ENCODE assay signal across 13 cellular contexts in the genomic region with DNA sequence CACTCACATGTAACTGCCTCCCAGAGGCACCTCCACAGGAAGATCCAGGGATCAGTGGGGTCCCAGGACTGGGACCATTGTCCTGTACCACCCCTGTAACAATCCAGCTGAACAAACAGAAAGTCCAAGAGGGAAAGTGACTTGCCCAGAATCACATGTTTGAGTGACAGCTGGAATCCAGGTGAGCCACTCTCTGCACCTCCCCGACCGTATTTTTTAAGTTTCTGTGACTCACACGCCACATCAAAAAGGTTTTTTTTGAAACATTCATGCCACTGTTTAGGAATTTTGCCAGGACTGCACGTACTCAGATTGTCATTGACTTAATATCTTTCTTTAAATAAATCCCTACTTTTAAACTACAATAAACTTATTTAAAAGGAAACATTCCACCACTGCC. TPM values are rescaled to one million over a fixed set of nuclear protein-coding genes. Genes with fewer than 3 reads are reported as not detected.
DNase-seq lines count a peak whose midpoint lies in the region; TF ChIP-seq lines count a peak whose summit lies in the region.
"Had no signal": no experiment of that assay in that cellular context is flagged by ENCODE, and none has a peak within 500 bp of the region (broad histone marks: within the 10 kb centered on the region; RNA-seq: fewer than 3 reads in every experiment).

No MANE protein-coding gene starts in this region.

- no peaks in the 10 kb centered on the region for H4K20me1 ChIP-seq in PC-9 (ENCODE audit: insufficient read depth)

- intact Hi-C loops in PC-9 (cut with micrococcal nuclease; ENCODE audit: unreplicated experiment) = no loop called here

- H3K4me3 ChIP-seq in PC-9 (no peak overlapping the region), liver (ENCODE audit: low read depth in 1 of 3, low read length in 3 of 3) (no peak overlapping the region)
- H3K4me3 ChIP-seq: sigmoid colon had no signal

- peaks cover 74% of the 10 kb centered on the region for H3K27me3 ChIP-seq in PC-9 (ENCODE audit: insufficient read depth, low read depth)
- no peaks in the 10 kb centered on the region for H3K27me3 ChIP-seq in liver (ENCODE audit: control insufficient read depth in 4 of 4, insufficient read depth in 4 of 4, low read length in 3 of 4)
- H3K27me3 ChIP-seq: sigmoid colon had no signal

- H3F3A ChIP-seq in PC-9 (ENCODE audit: insufficient read depth, low read depth) = no peaks in the 10 kb centered on the region

- H3K4me1 ChIP-seq in PC-9 (replicated peaks; ENCODE audit: insufficient read depth) (peaks cover 5% of the 10 kb centered on the region; the same call in 1 of the 2 replicates), liver (ENCODE audit: control insufficient read depth in 4 of 4, insufficient read depth in 4 of 4, low read length in 3 of 4) (peaks cover 0 to 34% (median 33%) of the 10 kb centered on the region in 4 donors)

- no peaks in the 10 kb centered on the region for H3K9me3 ChIP-seq in PC-9 (ENCODE audit: insufficient read depth, low read depth)
- H3K9me3 ChIP-seq in liver (ENCODE audit: control insufficient read depth in 4 of 4, low read length in 3 of 4) = no peaks in the 10 kb centered on the region
- H3K9me3 ChIP-seq: sigmoid colon had no signal

- DNase-seq in PC-9 (peak in 1 of 2 experiments; percentile 63), dermis microvascular lymphatic vessel endothelial cell (ENCODE audit: low read depth in 2 of 2) (peak; percentile 5 to 48), superior temporal gyrus (ENCODE audit: extremely low spot score) (peak; percentile 38), GM19240 (ENCODE audit: insufficient read length, low spot score) (no peak), NCI-H2029 (lab: John Stamatoyannopoulos, UW) (no peak)
- no peak for DNase-seq in stimulated activated CD4-positive, alpha-beta T cell treated with anti-CD3 and anti-CD28 coated beads, Interleukin-2, amount 100 ng/mL, for 24 hours
- no peak for DNase-seq in activated CD4-positive, alpha-beta T cell treated with anti-CD3 and anti-CD28 coated beads for 4 hours
- DNase-seq: activated effector memory CD4-positive, alpha-beta T cell treated with Interleukin-2 at 50 U/mL for 16 hours; SHP77 treated with DMSO at 0.1 percent for 48 hours; sigmoid colon; stimulated activated CD4-positive, alpha-beta T cell treated with anti-CD3 and anti-CD28 coated beads, Interleukin-1b, Interleukin-23, amount 100 ng/mL, for 48 hours had no signal

- BruUV-seq in PC-9 (replicated peaks; lab: Mats Ljungman, UMichigan) = no TSS peak

- H3K27ac ChIP-seq in PC-9 (no peak overlapping the region), liver (ENCODE audit: low read depth in 1 of 2, low read length in 2 of 2) (peak overlapping the region; percentile 22 to 61)
- H3K27ac ChIP-seq: sigmoid colon had no signal

- H2AFZ ChIP-seq in PC-9 = no peak overlapping the region

- POLR2A ChIA-PET in PC-9 (lab: Charles Lee; ENCODE audit: unreplicated experiment) = no interaction called here

- H3K79me2 ChIP-seq in PC-9 (ENCODE audit: low read depth) = no peaks in the 10 kb centered on the region

- no peak for TF ChIP-seq RAD21 in liver (IDR thresholded peaks at IDR 0.05)

- H3K4me2 ChIP-seq in PC-9 = peak overlapping the region; percentile 19

- H3K9ac ChIP-seq in liver (ENCODE audit: low read depth in 1 of 2, low read length in 2 of 2) = peak overlapping the region in 1 of 2 donors; percentile 78

- H3K36me3 ChIP-seq in PC-9 (ENCODE audit: low read depth) (no peaks in the 10 kb centered on the region), liver (ENCODE audit: control insufficient read depth in 4 of 4, insufficient read depth in 3 of 4, low read depth in 1 of 4, low read length in 3 of 4) (no peaks in the 10 kb centered on the region)
- H3K36me3 ChIP-seq: sigmoid colon had no signal

- CTCF ChIA-PET in PC-9 (lab: Charles Lee) = no interaction called here

- no peaks in the 10 kb centered on the region for H3K9me2 ChIP-seq in PC-9 (ENCODE audit: insufficient read depth)

- WGBS in liver = 2% methylated on average over 4 of the region's 4 CpGs

- TF ChIP-seq CTCF in PC-9 (conservative IDR thresholded peaks at IDR 0.05) (no peak), liver (IDR thresholded peaks at IDR 0.05; ENCODE audit: low read depth, low read length, missing input control) (no peak)

TF ChIP-seq in liver, 16 proteins besides CTCF, POLR2A, EP300 and RAD21:
- no peak for TF ChIP-seq RXRA (IDR thresholded peaks at IDR 0.05)
- TF ChIP-seq, protein P1, sequence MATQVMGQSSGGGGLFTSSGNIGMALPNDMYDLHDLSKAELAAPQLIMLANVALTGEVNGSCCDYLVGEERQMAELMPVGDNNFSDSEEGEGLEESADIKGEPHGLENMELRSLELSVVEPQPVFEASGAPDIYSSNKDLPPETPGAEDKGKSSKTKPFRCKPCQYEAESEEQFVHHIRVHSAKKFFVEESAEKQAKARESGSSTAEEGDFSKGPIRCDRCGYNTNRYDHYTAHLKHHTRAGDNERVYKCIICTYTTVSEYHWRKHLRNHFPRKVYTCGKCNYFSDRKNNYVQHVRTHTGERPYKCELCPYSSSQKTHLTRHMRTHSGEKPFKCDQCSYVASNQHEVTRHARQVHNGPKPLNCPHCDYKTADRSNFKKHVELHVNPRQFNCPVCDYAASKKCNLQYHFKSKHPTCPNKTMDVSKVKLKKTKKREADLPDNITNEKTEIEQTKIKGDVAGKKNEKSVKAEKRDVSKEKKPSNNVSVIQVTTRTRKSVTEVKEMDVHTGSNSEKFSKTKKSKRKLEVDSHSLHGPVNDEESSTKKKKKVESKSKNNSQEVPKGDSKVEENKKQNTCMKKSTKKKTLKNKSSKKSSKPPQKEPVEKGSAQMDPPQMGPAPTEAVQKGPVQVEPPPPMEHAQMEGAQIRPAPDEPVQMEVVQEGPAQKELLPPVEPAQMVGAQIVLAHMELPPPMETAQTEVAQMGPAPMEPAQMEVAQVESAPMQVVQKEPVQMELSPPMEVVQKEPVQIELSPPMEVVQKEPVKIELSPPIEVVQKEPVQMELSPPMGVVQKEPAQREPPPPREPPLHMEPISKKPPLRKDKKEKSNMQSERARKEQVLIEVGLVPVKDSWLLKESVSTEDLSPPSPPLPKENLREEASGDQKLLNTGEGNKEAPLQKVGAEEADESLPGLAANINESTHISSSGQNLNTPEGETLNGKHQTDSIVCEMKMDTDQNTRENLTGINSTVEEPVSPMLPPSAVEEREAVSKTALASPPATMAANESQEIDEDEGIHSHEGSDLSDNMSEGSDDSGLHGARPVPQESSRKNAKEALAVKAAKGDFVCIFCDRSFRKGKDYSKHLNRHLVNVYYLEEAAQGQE (IDR thresholded peaks at IDR 0.05) = no peak
- TF ChIP-seq HNF4G (IDR thresholded peaks at IDR 0.05) = no peak
- no peak for TF ChIP-seq FOXA1 (IDR thresholded peaks at IDR 0.05)
- TF ChIP-seq, protein P2, sequence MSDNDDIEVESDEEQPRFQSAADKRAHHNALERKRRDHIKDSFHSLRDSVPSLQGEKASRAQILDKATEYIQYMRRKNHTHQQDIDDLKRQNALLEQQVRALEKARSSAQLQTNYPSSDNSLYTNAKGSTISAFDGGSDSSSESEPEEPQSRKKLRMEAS (IDR thresholded peaks at IDR 0.05) = no peak
- no peak for TF ChIP-seq YY1 (IDR thresholded peaks at IDR 0.05)
- no peak for TF ChIP-seq NR2F2 (IDR thresholded peaks at IDR 0.05)
- no peak for TF ChIP-seq JUND (IDR thresholded peaks at IDR 0.05)
- no peak for TF ChIP-seq FOXA2 (IDR thresholded peaks at IDR 0.05)
- TF ChIP-seq SP1 (IDR thresholded peaks at IDR 0.05) = no peak
- TF ChIP-seq, protein P3, sequence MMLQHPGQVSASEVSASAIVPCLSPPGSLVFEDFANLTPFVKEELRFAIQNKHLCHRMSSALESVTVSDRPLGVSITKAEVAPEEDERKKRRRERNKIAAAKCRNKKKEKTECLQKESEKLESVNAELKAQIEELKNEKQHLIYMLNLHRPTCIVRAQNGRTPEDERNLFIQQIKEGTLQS (IDR thresholded peaks at IDR 0.05) = no peak
- no peak for TF ChIP-seq TAF1 (conservative IDR thresholded peaks at IDR 0.05)
- TF ChIP-seq, protein P4, sequence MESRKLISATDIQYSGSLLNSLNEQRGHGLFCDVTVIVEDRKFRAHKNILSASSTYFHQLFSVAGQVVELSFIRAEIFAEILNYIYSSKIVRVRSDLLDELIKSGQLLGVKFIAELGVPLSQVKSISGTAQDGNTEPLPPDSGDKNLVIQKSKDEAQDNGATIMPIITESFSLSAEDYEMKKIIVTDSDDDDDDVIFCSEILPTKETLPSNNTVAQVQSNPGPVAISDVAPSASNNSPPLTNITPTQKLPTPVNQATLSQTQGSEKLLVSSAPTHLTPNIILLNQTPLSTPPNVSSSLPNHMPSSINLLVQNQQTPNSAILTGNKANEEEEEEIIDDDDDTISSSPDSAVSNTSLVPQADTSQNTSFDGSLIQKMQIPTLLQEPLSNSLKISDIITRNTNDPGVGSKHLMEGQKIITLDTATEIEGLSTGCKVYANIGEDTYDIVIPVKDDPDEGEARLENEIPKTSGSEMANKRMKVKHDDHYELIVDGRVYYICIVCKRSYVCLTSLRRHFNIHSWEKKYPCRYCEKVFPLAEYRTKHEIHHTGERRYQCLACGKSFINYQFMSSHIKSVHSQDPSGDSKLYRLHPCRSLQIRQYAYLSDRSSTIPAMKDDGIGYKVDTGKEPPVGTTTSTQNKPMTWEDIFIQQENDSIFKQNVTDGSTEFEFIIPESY (IDR thresholded peaks at IDR 0.05) = no peak
- no peak for TF ChIP-seq HNF4A (conservative IDR thresholded peaks at IDR 0.05)
- TF ChIP-seq GABPA (IDR thresholded peaks at IDR 0.05 in 1 of 2, conservative IDR thresholded peaks at IDR 0.05 in 1 of 2) = no peak
- TF ChIP-seq EGR1 (IDR thresholded peaks at IDR 0.05; ENCODE audit: low read depth in 2 of 2) = no peak
TF ChIP-seq in liver: peak in this region for 0.

RNA-seq across cellular contexts. Expression of a gene that starts 9.8 kb away (rescaled TPM):
- not detected in 2 replicates for total RNA-seq in PC-9 (2021)
- total RNA-seq in dermis microvascular lymphatic vessel endothelial cell = not detected in 2 replicates
- 10 to 100 TPM; 26.2 to 71.9 TPM for total RNA-seq in liver
- 10 to 100 TPM; 16.0 to 41.4 TPM for polyA plus RNA-seq in liver
- total RNA-seq: NCI-H460 had no signal

Comparison
In these comparisons a context has a peak if more than half of its experiments do, and no peak if none do; other contexts are left out.
1. DNase-seq: peak in dermis microvascular lymphatic vessel endothelial cell (2 of 2) and superior temporal gyrus (single experiment); none in stimulated activated CD4-positive, alpha-beta T cell treated with anti-CD3 and anti-CD28 coated beads, Interleukin-2, amount 100 ng/mL, for 24 hours (0 of 2), GM19240 (single experiment), activated CD4-positive, alpha-beta T cell treated with anti-CD3 and anti-CD28 coated beads for 4 hours (0 of 2) and NCI-H2029 (single experiment).
2. RNA of a gene that starts 9.8 kb away (total RNA-seq): 26.2 to 71.9 TPM in liver; not detected in PC-9 and not detected in dermis microvascular lymphatic vessel endothelial cell; every median in the first group is over 10 times any median in the second.